In the genomic region with DNA sequence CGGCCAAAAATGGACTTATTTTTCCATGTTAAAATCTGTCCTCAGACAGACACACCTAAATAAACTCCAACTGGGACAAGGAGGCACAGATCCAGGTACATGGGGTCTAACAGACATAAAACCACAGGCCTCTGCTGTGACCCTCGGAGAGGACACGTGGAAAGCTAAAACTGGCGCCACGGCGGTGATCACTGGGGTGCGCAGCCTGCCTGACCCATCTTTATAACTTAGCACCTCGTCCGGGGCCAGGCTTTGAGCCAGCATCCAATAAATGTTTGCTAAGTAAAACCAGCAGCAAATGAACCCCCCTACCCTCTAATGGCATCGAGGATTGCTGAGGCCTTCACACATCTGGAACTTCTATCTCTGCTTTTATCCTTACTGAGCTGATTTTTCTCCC, we compare ENCODE assay signal across 23 cellular contexts.
"Had no signal": no experiment of that assay in that cellular context is flagged by ENCODE, and none has a peak within 500 bp of the region (broad histone marks: within the 10 kb centered on the region; RNA-seq: fewer than 3 reads in every experiment).

No MANE protein-coding gene starts in this region.

- H3K36me3 ChIP-seq: gastrocnemius medialis, left ventricle myocardium inferior, lower lobe of right lung, neural progenitor cell, prostate gland, transverse colon, upper lobe of right lung, uterus had no signal

- H3K4me3 Mint-ChIP-seq: nephron; neural progenitor cell; stimulated activated naive B cell treated with anti-CD40 and anti-IgM and Interleukin-4, amounts not matched to agents 10 μg/mL and 1 μg/mL and 100 μg/mL, for 72 hours; stimulated activated naive CD8-positive, alpha-beta T cell treated with anti-CD3 and anti-CD28 coated beads, Interleukin-15, Interleukin-2, amounts not matched to agents 100 ng/mL and 50 ng/mL, for 24 hours had no signal

- FAIRE-seq: colon, small intestine had no signal

- H3K27ac Mint-ChIP-seq: nephron; stimulated activated naive B cell treated with anti-CD40 and anti-IgM and Interleukin-4, amounts not matched to agents 10 μg/mL and 1 μg/mL and 100 μg/mL, for 72 hours; stimulated activated naive CD8-positive, alpha-beta T cell treated with anti-CD3 and anti-CD28 coated beads, Interleukin-15, Interleukin-2, amounts not matched to agents 100 ng/mL and 50 ng/mL, for 24 hours had no signal

- H3K36me3 Mint-ChIP-seq: neural progenitor cell; stimulated activated naive B cell treated with anti-CD40 and anti-IgM and Interleukin-4, amounts not matched to agents 10 μg/mL and 1 μg/mL and 100 μg/mL, for 72 hours had no signal

- H3K27me3 ChIP-seq: dorsolateral prefrontal cortex, gastrocnemius medialis, neural progenitor cell, transverse colon, upper lobe of right lung, uterus had no signal

- ATAC-seq: esophagus mucosa; gastrocnemius medialis; left cardiac atrium; lower lobe of right lung; right cardiac atrium; stimulated activated naive B cell treated with anti-CD40 and anti-IgM and Interleukin-4, amounts not matched to agents 10 μg/mL and 1 μg/mL and 100 μg/mL, for 72 hours; upper lobe of right lung had no signal

- H3K27ac ChIP-seq: epithelial cell of prostate, gastrocnemius medialis, left ventricle myocardium inferior, lower lobe of right lung, neural progenitor cell, prostate gland, transverse colon, upper lobe of right lung, uterus had no signal

- H3K4me3 ChIP-seq: dorsolateral prefrontal cortex, gastrocnemius medialis, left ventricle myocardium inferior, lower lobe of right lung, neural progenitor cell, prostate gland, transverse colon, upper lobe of right lung, uterus had no signal

- H3K9me3 ChIP-seq: gastrocnemius medialis, left ventricle myocardium inferior, lower lobe of right lung, prostate gland, transverse colon, upper lobe of right lung, uterus had no signal

- H3K4me1 Mint-ChIP-seq: stimulated activated naive B cell treated with anti-CD40 and anti-IgM and Interleukin-4, amounts not matched to agents 10 μg/mL and 1 μg/mL and 100 μg/mL, for 72 hours had no signal

- H3K9me3 Mint-ChIP-seq: nephron; neural progenitor cell; stimulated activated naive B cell treated with anti-CD40 and anti-IgM and Interleukin-4, amounts not matched to agents 10 μg/mL and 1 μg/mL and 100 μg/mL, for 72 hours; stimulated activated naive CD8-positive, alpha-beta T cell treated with anti-CD3 and anti-CD28 coated beads, Interleukin-15, Interleukin-2, amounts not matched to agents 100 ng/mL and 50 ng/mL, for 24 hours had no signal

- H3K4me1 ChIP-seq: lower lobe of right lung, prostate gland, upper lobe of right lung, uterus had no signal

- DNase-seq: effector CD4-positive, alpha-beta T cell; foreskin fibroblast; gastrocnemius medialis; left cardiac atrium; left ventricle myocardium inferior; lower lobe of right lung; nucleus accumbens; right cardiac atrium; small intestine; stimulated activated CD4-positive, alpha-beta T cell treated with anti-CD3 and anti-CD28 coated beads, Interleukin-15, amount 100 ng/mL, for 24 hours; stimulated activated CD4-positive, alpha-beta T cell treated with anti-CD3 and anti-CD28 coated beads, Interleukin-2, amount 100 ng/mL, for 48 hours; stimulated activated naive B cell treated with anti-CD40 and anti-IgM and Interleukin-4, amounts not matched to agents 10 μg/mL and 1 μg/mL and 100 μg/mL, for 72 hours; transverse colon; upper lobe of right lung; uterus had no signal

- H3K9ac ChIP-seq: neural progenitor cell had no signal
